In the genomic region with DNA sequence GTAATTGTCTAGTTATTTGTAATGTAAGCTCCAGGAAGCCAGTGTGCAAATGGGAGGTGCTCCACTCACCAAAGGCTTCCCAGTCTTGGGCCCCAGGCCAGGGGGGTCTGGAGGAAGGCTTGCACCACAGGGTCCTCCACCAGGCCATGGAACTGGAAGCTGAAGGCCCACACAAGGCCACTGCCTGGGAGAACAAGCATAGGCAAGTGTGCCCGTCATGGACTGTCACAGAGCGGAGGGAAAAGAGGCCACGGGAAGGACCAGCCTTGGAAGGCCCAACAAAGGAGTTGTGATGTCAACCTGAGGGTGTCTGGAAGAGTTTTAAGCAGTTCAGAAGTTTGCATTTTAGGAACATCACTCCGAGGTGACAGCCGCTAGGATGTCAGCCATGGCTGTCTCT, we compare ENCODE assay signal across 23 cellular contexts. TPM values are rescaled to one million over a fixed set of nuclear protein-coding genes. Genes with fewer than 3 reads are reported as not detected.
"Had no signal": no experiment of that assay in that cellular context is flagged by ENCODE, and none has a peak within 500 bp of the region (broad histone marks: within the 10 kb centered on the region; RNA-seq: fewer than 3 reads in every experiment).

No MANE protein-coding gene starts in this region.

- H3K27me3 Mint-ChIP-seq: activated CD4-positive, alpha-beta T cell treated with anti-CD3 and anti-CD28 coated beads, Interleukin-2, amount 10 ng/mL, durations not matched to agents 7 days and 5 days; memory B cell had no signal

- H3K4me3 ChIP-seq: ascending aorta, breast epithelium, coronary artery, left lung, smooth muscle cell, testis, upper lobe of left lung had no signal

- H3K27me3 ChIP-seq: ascending aorta, breast epithelium, foreskin keratinocyte, left lung, testis, upper lobe of left lung had no signal

- H3K9me3 Mint-ChIP-seq: activated CD4-positive, alpha-beta T cell treated with anti-CD3 and anti-CD28 coated beads, Interleukin-2, amount 10 ng/mL, durations not matched to agents 7 days and 5 days; stimulated activated effector memory CD8-positive, alpha-beta T cell treated with anti-CD3 and anti-CD28 coated beads, Interleukin-12 subunit alpha, Interleukin-12 subunit beta, amount 100 ng/mL, for 72 hours had no signal

- H3K9me3 ChIP-seq: ascending aorta, breast epithelium, left lung, testis, upper lobe of left lung had no signal

- H3K4me1 ChIP-seq: foreskin keratinocyte had no signal

- H3K27ac ChIP-seq: ascending aorta, breast epithelium, coronary artery, foreskin keratinocyte, left lung, parathyroid adenoma, testis, upper lobe of left lung had no signal

- H3K36me3 ChIP-seq: ascending aorta, breast epithelium, left lung, upper lobe of left lung had no signal

- DNase-seq: activated CD4-positive, alpha-beta T cell treated with anti-CD3 and anti-CD28 coated beads, Interleukin-2, amount 10 ng/mL, durations not matched to agents 7 days and 5 days; activated naive CD4-positive, alpha-beta T cell; activated T-cell treated with anti-CD3 and anti-CD28 coated beads for 4 hours; foreskin keratinocyte; hypothalamus; left lung; stimulated activated CD4-positive, alpha-beta T cell treated with anti-CD3 and anti-CD28 coated beads, Interleukin-4, amount 100 ng/mL, for 24 hours; T1000; testis; upper lobe of left lung had no signal

- ATAC-seq: foreskin keratinocyte; left lung; sciatic nerve; SK-N-SH treated with all-trans-retinoic acid at 6 μM for 48 hours; stimulated activated effector memory CD8-positive, alpha-beta T cell treated with anti-CD3 and anti-CD28 coated beads, Interleukin-12 subunit alpha, Interleukin-12 subunit beta, amount 100 ng/mL, for 72 hours had no signal

- H3K4me3 Mint-ChIP-seq: memory B cell had no signal

RNA-seq across cellular contexts. Expression of gene PRSS27, which starts 29.5 kb away (rescaled TPM):
- total RNA-seq: ascending aorta had no signal

RNA-seq across cellular contexts. Expression of gene PRSS33, which starts 37.9 kb away (rescaled TPM):
- total RNA-seq: activated CD4-positive, alpha-beta T cell treated with anti-CD3 and anti-CD28 coated beads, Interleukin-2, amount 10 ng/mL, durations not matched to agents 7 days and 5 days; breast epithelium; epithelial cell of proximal tubule; fibroblast of lung; foreskin keratinocyte; left lung; mononuclear cell; sciatic nerve; smooth muscle cell; T-helper 1 cell treated with Interleukin-12 subunit alpha and Interleukin-12 subunit beta and Interleukin-4 antibody, amounts not matched to agents 30 ng/mL and 1 ng/mL, for 36 hours had no signal
- polyA plus RNA-seq: fibroblast of lung, foreskin keratinocyte, smooth muscle cell had no signal

RNA-seq across cellular contexts. Expression of gene PRSS41, which starts 48.8 kb away (rescaled TPM):
- total RNA-seq: activated CD4-positive, alpha-beta T cell treated with anti-CD3 and anti-CD28 coated beads, Interleukin-2, amount 10 ng/mL, durations not matched to agents 7 days and 5 days; ascending aorta; breast epithelium; epithelial cell of proximal tubule; fibroblast of lung; foreskin keratinocyte; left lung; mononuclear cell; sciatic nerve; smooth muscle cell; T-helper 1 cell treated with Interleukin-12 subunit alpha and Interleukin-12 subunit beta and Interleukin-4 antibody, amounts not matched to agents 30 ng/mL and 1 ng/mL, for 36 hours had no signal
- polyA plus RNA-seq: fibroblast of lung, foreskin keratinocyte, smooth muscle cell had no signal
